Comparison of ENCODE assay signal across 21 cellular contexts in the genomic region with DNA sequence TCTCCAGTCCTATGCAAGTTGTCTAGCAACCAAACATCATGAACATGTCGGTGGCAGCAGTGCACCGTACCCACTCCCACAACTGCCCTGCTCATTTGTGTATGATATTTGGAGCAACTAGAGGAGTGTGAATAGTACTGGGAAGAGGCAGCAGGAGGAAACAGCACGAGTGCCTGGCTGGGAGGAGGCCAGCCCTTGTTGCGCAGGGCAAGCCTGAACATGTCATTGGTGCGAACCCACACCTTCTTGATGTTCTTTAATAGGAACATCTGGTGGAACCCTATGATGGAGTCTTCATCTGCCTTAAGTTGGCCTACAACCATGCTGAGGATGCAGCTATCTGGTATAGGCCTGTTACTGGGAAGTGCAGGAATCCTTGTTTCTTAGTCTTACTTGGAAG.
"Had no signal": no experiment of that assay in that cellular context is flagged by ENCODE, and none has a peak within 500 bp of the region (broad histone marks: within the 10 kb centered on the region; RNA-seq: fewer than 3 reads in every experiment).

No MANE protein-coding gene starts in this region.

- H3K36me3 ChIP-seq: MG63 had no signal

- H3K27me3 ChIP-seq: MG63 had no signal

- ATAC-seq: activated CD8-positive, alpha-beta T cell treated with anti-CD3 and anti-CD28 coated beads, Interleukin-2, amount 10 ng/mL, durations not matched to agents 7 days and 5 days; T-helper 17 cell; WTC11 had no signal

- H3K4me3 ChIP-seq: MG63 had no signal

- H3K9me3 ChIP-seq: MG63 had no signal

- DNase-seq: activated CD4-positive, alpha-beta T cell treated with anti-CD3 and anti-CD28 coated beads for 48 hours; activated CD4-positive, alpha-beta T cell treated with anti-CD3 and anti-CD28 coated beads, Interleukin-2, amount 50 U/mL, for 4 hours; activated CD4-positive, CD25-positive, alpha-beta regulatory T cell treated with anti-CD3 and anti-CD28 coated beads, Interleukin-2, amount 50 U/mL, for 72 hours; activated CD8-positive, alpha-beta memory T cell treated with anti-CD3 and anti-CD28 coated beads, Interleukin-2, amount 50 U/mL, for 48 hours; activated CD8-positive, alpha-beta T cell treated with anti-CD3 and anti-CD28 coated beads, Interleukin-2, amount 10 ng/mL, durations not matched to agents 7 days and 5 days; activated T-cell treated with anti-CD3 and anti-CD28 coated beads, Interleukin-2, amount 50 U/mL, for 1 hour; aorta; MG63; MV-4-11; NCI-H1092 treated with DMSO at 0.1 percent for 48 hours; NCI-H1417 treated with DMSO at 0.1 percent for 48 hours; NCI-H1694; NCI-H2029; NCI-H226; NCI-H510A; NCI-H526 treated with DMSO at 0.1 percent for 48 hours; NCI-H82; SIG-M5; T-helper 17 cell; T-helper 9 cell had no signal
